19 cellular contexts compared by ENCODE assay signal in the genomic region with DNA sequence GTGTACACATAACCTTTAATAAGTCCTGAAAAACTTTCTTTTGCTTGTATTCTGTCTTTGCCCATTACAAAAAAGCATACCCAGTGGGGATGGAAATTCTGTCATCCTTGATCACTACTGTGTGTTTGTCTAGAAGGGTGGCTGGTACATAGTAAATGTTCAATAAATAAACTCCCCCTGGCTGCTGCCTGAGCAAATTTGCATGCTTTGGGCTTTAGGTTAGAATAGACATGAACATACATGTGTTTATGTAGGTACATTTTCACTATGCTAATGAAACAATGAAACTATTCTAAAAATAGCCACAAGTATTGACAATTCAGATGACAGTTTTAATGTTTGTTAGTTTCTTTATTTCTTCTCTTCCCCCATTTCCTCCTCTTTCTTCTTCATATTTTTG. TPM values are rescaled to one million over a fixed set of nuclear protein-coding genes. Genes with fewer than 3 reads are reported as not detected.
A peak's percentile ranks its signal among the peaks of the same experiment; 100 is the strongest.
DNase-seq lines count a peak whose midpoint lies in the region; ATAC-seq and TF ChIP-seq lines count a peak whose summit lies in the region.
"Had no signal": no experiment of that assay in that cellular context is flagged by ENCODE, and none has a peak within 500 bp of the region (broad histone marks: within the 10 kb centered on the region; RNA-seq: fewer than 3 reads in every experiment).

No MANE protein-coding gene starts in this region.

- H3K9me3 ChIP-seq in BE2C: no peaks in the 10 kb centered on the region; the same call in 1 of the 2 replicates
- H3K9me3 ChIP-seq: ascending aorta had no signal

- H3K4me3 ChIP-seq in BE2C (ENCODE audit: low read depth, low read length): no peak overlapping the region
- H3K4me3 ChIP-seq: ascending aorta had no signal

- ATAC-seq in GM18909 (IDR thresholded peaks at IDR 0.05; ENCODE audit: poor library complexity, unreplicated experiment) (peak; percentile 79), GM21723 (IDR thresholded peaks at IDR 0.05; ENCODE audit: unreplicated experiment) (peak; percentile 66), HG03378 (IDR thresholded peaks at IDR 0.05; ENCODE audit: unreplicated experiment) (peak; percentile 72), Right ventricle myocardium inferior (no peak)
- ATAC-seq: activated CD8-positive, alpha-beta memory T cell treated with anti-CD3 and anti-CD28 coated beads, Interleukin-2, amount 10 ng/mL, durations not matched to agents 7 days and 5 days; HCT116; stimulated activated naive CD8-positive, alpha-beta T cell treated with anti-CD3 and anti-CD28 coated beads, Interleukin-15, Interleukin-2, amounts not matched to agents 100 U/mL and 50 U/mL, for 24 hours had no signal

- 0 out of 2 replicates have a peak, but pooled peaks have one; percentile 5 for TF ChIP-seq CTCF in BE2C (IDR thresholded peaks at IDR 0.05; ENCODE audit: low read depth, low read length)

- DNase-seq in BE2C: no peak
- DNase-seq in T-helper 2 cell: no peak
- DNase-seq in Right ventricle myocardium inferior (ENCODE audit: missing footprints): no peak
- no peak for DNase-seq in dedifferentiated amniotic fluid mesenchymal stem cell (ENCODE audit: extremely low spot score)
- DNase-seq in NCI-H510A treated with DMSO at 0.1 percent for 48 hours (lab: John Stamatoyannopoulos, UW): no peak
- DNase-seq: activated B cell treated with CpG ODN at 0.5 μM for 24 hours; activated CD8-positive, alpha-beta memory T cell treated with anti-CD3 and anti-CD28 coated beads, Interleukin-2, amount 10 ng/mL, durations not matched to agents 7 days and 5 days; activated gamma-delta T cell; foreskin fibroblast; kidney glomerular epithelial cell; nephron progenitor cell; Right ventricle myocardium superior; stimulated activated CD4-positive, alpha-beta T cell treated with anti-CD3 and anti-CD28 coated beads, Interleukin-12 subunit alpha, Interleukin-12 subunit beta, amount 100 ng/mL, for 4 hours; stimulated activated naive CD8-positive, alpha-beta T cell treated with anti-CD3 and anti-CD28 coated beads, Interleukin-15, Interleukin-2, amounts not matched to agents 100 U/mL and 50 U/mL, for 24 hours had no signal

- no peaks in the 10 kb centered on the region for H3K4me1 ChIP-seq in BE2C
- H3K4me1 ChIP-seq: ascending aorta had no signal

- no peaks in the 10 kb centered on the region for H3K36me3 ChIP-seq in BE2C
- H3K36me3 ChIP-seq: ascending aorta had no signal

- H3K27me3 ChIP-seq in BE2C: peaks cover 63% of the 10 kb centered on the region
- H3K27me3 ChIP-seq: ascending aorta had no signal

- intact Hi-C loops in Right ventricle myocardium inferior (cut with DNase I): no loop called here

RNA-seq across cellular contexts. Expression of a gene that starts 36.1 kb away (rescaled TPM):
- polyA plus RNA-seq in BE2C (2012; ENCODE audit: insufficient read depth, insufficient read length, low read depth): 1.3 TPM
- total RNA-seq in Right ventricle myocardium inferior: 2.1 TPM
